Comparison of ENCODE assay signal across 37 cellular contexts in genomic region chr1:35408925-35409324, GRCh38.
DNase-seq lines count a peak whose midpoint lies in the region; ATAC-seq, FAIRE-seq and TF ChIP-seq lines count a peak whose summit lies in the region.
"Had no signal": no experiment of that assay in that cellular context is flagged by ENCODE, and none has a peak within 500 bp of the region (broad histone marks: within the 10 kb centered on the region; RNA-seq: fewer than 3 reads in every experiment).

No MANE protein-coding gene starts in this region.

- H3K27ac Mint-ChIP-seq in endothelial cell (ENCODE audit: unreplicated experiment), result no peak overlapping the region
- H3K27ac Mint-ChIP-seq in T-helper 2 cell treated with Interferon-gamma antibody and Interleukin-4, amounts not matched to agents 5 μg/mL and 100 μg/mL, for 36 hours, result no peak overlapping the region
- H3K27ac Mint-ChIP-seq: B cell; CD4-positive, alpha-beta T cell; CD4-positive, CD25-positive, alpha-beta regulatory T cell; CD8-positive, alpha-beta memory T cell; CD8-positive, alpha-beta T cell had no signal

- H3K36me3 ChIP-seq in SK-N-SH (replicated peaks in 1 of 2; ENCODE audit: control insufficient read depth in 1 of 2, insufficient read depth in 2 of 2, low read length in 1 of 2) (peaks cover 48 to 68% of the 10 kb centered on the region in 2 experiments), HEK293 (ENCODE audit: control insufficient read depth in 2 of 2, insufficient read depth in 1 of 2, low read length in 2 of 2) (peaks cover 36 to 77% of the 10 kb centered on the region in 2 experiments), HAP-1 (replicated peaks) (peaks cover 32% of the 10 kb centered on the region)

- H3K9me3 Mint-ChIP-seq in endothelial cell (ENCODE audit: unreplicated experiment), result no peaks in the 10 kb centered on the region
- no peaks in the 10 kb centered on the region for H3K9me3 Mint-ChIP-seq in T-helper 2 cell treated with Interferon-gamma antibody and Interleukin-4, amounts not matched to agents 5 μg/mL and 100 μg/mL, for 36 hours
- H3K9me3 Mint-ChIP-seq: CD14-positive monocyte; CD4-positive, alpha-beta memory T cell; CD4-positive, alpha-beta T cell; CD4-positive, CD25-positive, alpha-beta regulatory T cell; CD8-positive, alpha-beta memory T cell; CD8-positive, alpha-beta T cell had no signal

- H3K27ac ChIP-seq in SK-N-SH (ENCODE audit: low read depth in 2 of 2, low read length in 1 of 2) (no peak overlapping the region), HEK293 (ENCODE audit: extremely low read depth, low read depth, low read length) (no peak overlapping the region)
- H3K27ac ChIP-seq: 22Rv1; A549; BLaER1; BLaER1 treated with 17β-estradiol and CSF1 and Interleukin-3, amounts not matched to agents 10 nM and 100 nM; C4-2B had no signal

- no peaks in the 10 kb centered on the region for H3K4me1 Mint-ChIP-seq in endothelial cell (ENCODE audit: unreplicated experiment)
- H3K4me1 Mint-ChIP-seq in T-helper 2 cell treated with Interferon-gamma antibody and Interleukin-4, amounts not matched to agents 5 μg/mL and 100 μg/mL, for 36 hours (ENCODE audit: low read depth), result no peaks in the 10 kb centered on the region
- H3K4me1 Mint-ChIP-seq: B cell; CD4-positive, CD25-positive, alpha-beta regulatory T cell; CD8-positive, alpha-beta memory T cell had no signal

- H3K9me3 ChIP-seq in SK-N-SH, result no peaks in the 10 kb centered on the region
- H3K9me3 ChIP-seq in HEK293 (ENCODE audit: control insufficient read depth, insufficient read depth, low read depth, low read length), result no peaks in the 10 kb centered on the region
- H3K9me3 ChIP-seq in HAP-1, result no peaks in the 10 kb centered on the region
- H3K9me3 ChIP-seq: A549, BE2C, Caco-2 had no signal

- TF ChIP-seq RAD21 in SK-N-SH (IDR thresholded peaks at IDR 0.05; ENCODE audit: low read length), result no peak

- no peaks in the 10 kb centered on the region for H3K79me2 ChIP-seq in SK-N-SH (ENCODE audit: insufficient read depth)

- CTCF ChIA-PET in SK-N-SH (lab: Yijun Ruan, JAX) (interaction anchor here (0.7 kb wide), 1 partner anchor 160 kb away, joined by 3 read pairs; no protein-coding TSS in a partner anchor), HEK293 (lab: Yijun Ruan, JAX) (no interaction called here)

- H3K9ac ChIP-seq in SK-N-SH, result no peak overlapping the region
- H3K9ac ChIP-seq: BLaER1; BLaER1 treated with 17β-estradiol and CSF1 and Interleukin-3, amounts not matched to agents 10 nM and 100 nM had no signal

- DNase-seq in SK-N-SH (no peak), H54 (ENCODE audit: insufficient read length, low spot score) (no peak), endothelial cell (ENCODE audit: low spot score) (no peak), MV-4-11 (lab: John Stamatoyannopoulos, UW) (no peak), HAP-1 (ENCODE audit: low spot score in 2 of 2) (no peak)
- no peak for DNase-seq in T-helper 2 cell treated with Interferon-gamma antibody and Interleukin-4, amounts not matched to agents 5 μg/mL and 100 μg/mL, for 36 hours (ENCODE audit: low spot score)
- DNase-seq: 8988T; ACHN; AML-193; BE2C; C1 segment of cervical spinal cord; Caco-2; Calu3; CD4-positive, alpha-beta memory T cell; CD4-positive, alpha-beta T cell; CD4-positive, CD25-positive, alpha-beta regulatory T cell; CD8-positive, alpha-beta memory T cell; CD8-positive, alpha-beta T cell; COR-L47; DMS 273 treated with DMSO at 0.1 percent for 48 hours; DMS153; DMS53; DMS79; DMS79 treated with DMSO at 0.1 percent for 48 hours; DND-41; EL had no signal

- H3K4me3 ChIP-seq in SK-N-SH (ENCODE audit: low read depth in 2 of 2, low read length in 1 of 2) (no peak overlapping the region), HEK293 (ENCODE audit: low read depth, low read length) (no peak overlapping the region), HAP-1 (no peak overlapping the region)
- H3K4me3 ChIP-seq: A549; BLaER1; BLaER1 treated with 17β-estradiol and CSF1 and Interleukin-3, amounts not matched to agents 10 nM and 100 nM had no signal

- no peak for TF ChIP-seq EP300 in SK-N-SH (IDR thresholded peaks at IDR 0.05; ENCODE audit: borderline replicate concordance in 1 of 2, low read depth in 1 of 2, low read length in 1 of 2)

- H3K4me1 ChIP-seq in SK-N-SH (ENCODE audit: control insufficient read depth in 1 of 2, insufficient read depth in 2 of 2, low read depth in 1 of 2, low read length in 1 of 2) (no peaks in the 10 kb centered on the region), HEK293 (ENCODE audit: control insufficient read depth, insufficient read depth, low read length) (peaks cover 8% of the 10 kb centered on the region; the same call in 1 of the 2 replicates), HAP-1 (peaks cover 3% of the 10 kb centered on the region; the same call in 1 of the 2 replicates)
- H3K4me1 ChIP-seq: A549, BE2C, BLaER1, Caco-2 had no signal

- H3F3A ChIP-seq in SK-N-SH (replicated peaks; ENCODE audit: insufficient read depth), result no peaks in the 10 kb centered on the region

- peak; percentile 41 for FAIRE-seq in H54 (lab: Jason Lieb, UNC)
- FAIRE-seq: A204.1, A549, D721Med had no signal

- H3K27me3 Mint-ChIP-seq in endothelial cell (ENCODE audit: unreplicated experiment), result no peaks in the 10 kb centered on the region
- no peaks in the 10 kb centered on the region for H3K27me3 Mint-ChIP-seq in T-helper 2 cell treated with Interferon-gamma antibody and Interleukin-4, amounts not matched to agents 5 μg/mL and 100 μg/mL, for 36 hours (ENCODE audit: low read depth)
- H3K27me3 Mint-ChIP-seq: B cell; CD4-positive, alpha-beta memory T cell; CD4-positive, alpha-beta T cell; CD4-positive, CD25-positive, alpha-beta regulatory T cell had no signal

- H2AFZ ChIP-seq in SK-N-SH (ENCODE audit: low read depth), result no peak overlapping the region

- TF ChIP-seq CTCF in SK-N-SH (IDR thresholded peaks at IDR 0.05) (no peak), HEK293 (tag by site-specific recombination; IDR thresholded peaks at IDR 0.05) (no peak), endothelial cell (IDR thresholded peaks at IDR 0.05; ENCODE audit: unreplicated experiment) (no peak)

- H3K4me2 ChIP-seq in SK-N-SH, result no peak overlapping the region
- H3K4me2 ChIP-seq: A549; BLaER1; BLaER1 treated with 17β-estradiol and CSF1 and Interleukin-3, amounts not matched to agents 10 nM and 100 nM had no signal

- no peak for TF ChIP-seq POLR2A in H54 (IDR thresholded peaks at IDR 0.05; ENCODE audit: low read depth, low read length)

- H3K27me3 ChIP-seq in SK-N-SH (ENCODE audit: insufficient read depth) (no peaks in the 10 kb centered on the region), HAP-1 (ENCODE audit: low read depth) (no peaks in the 10 kb centered on the region)
- H3K27me3 ChIP-seq: BE2C; BLaER1; BLaER1 treated with 17β-estradiol and CSF1 and Interleukin-3, amounts not matched to agents 10 nM and 100 nM had no signal

- peaks cover 41% of the 10 kb centered on the region for H3K36me3 Mint-ChIP-seq in endothelial cell (ENCODE audit: low read depth, unreplicated experiment)
- peaks cover 32% of the 10 kb centered on the region for H3K36me3 Mint-ChIP-seq in T-helper 2 cell treated with Interferon-gamma antibody and Interleukin-4, amounts not matched to agents 5 μg/mL and 100 μg/mL, for 36 hours (ENCODE audit: low read depth)

- ATAC-seq in SK-N-SH treated with all-trans-retinoic acid at 6 μM for 48 hours, result no peak
- ATAC-seq: A549; CD8-positive, alpha-beta T cell had no signal

- H3K4me3 Mint-ChIP-seq in endothelial cell (ENCODE audit: unreplicated experiment), result peak overlapping the region; percentile 60
- H3K4me3 Mint-ChIP-seq in T-helper 2 cell treated with Interferon-gamma antibody and Interleukin-4, amounts not matched to agents 5 μg/mL and 100 μg/mL, for 36 hours, result no peak overlapping the region
- H3K4me3 Mint-ChIP-seq: B cell; CD14-positive monocyte; CD4-positive, alpha-beta memory T cell; CD4-positive, alpha-beta T cell; CD4-positive, CD25-positive, alpha-beta regulatory T cell; CD8-positive, alpha-beta memory T cell; CD8-positive, alpha-beta T cell had no signal

- POLR2A ChIA-PET in SK-N-SH (lab: Yijun Ruan, JAX) (no interaction called here), HEK293 (lab: Yijun Ruan, JAX) (no interaction called here)

- no peaks in the 10 kb centered on the region for H4K20me1 ChIP-seq in SK-N-SH (ENCODE audit: insufficient read depth)
- H4K20me1 ChIP-seq: BLaER1; BLaER1 treated with 17β-estradiol and CSF1 and Interleukin-3, amounts not matched to agents 10 nM and 100 nM had no signal

- in situ Hi-C loops in HAP-1 (cut with MboI; ENCODE audit: low sequenced_read_pairs), result no loop called here

- 95% methylated on average over 1 of the region's 1 CpG for WGBS in SK-N-SH (ENCODE audit: low lambda C conversion rate)

- H3K9me2 ChIP-seq in SK-N-SH, result no peaks in the 10 kb centered on the region

TF ChIP-seq in SK-N-SH treated with all-trans-retinoic acid at 6 μM for 48 hours, 23 proteins besides CTCF, POLR2A, EP300 and RAD21:
- TF ChIP-seq CSDC2 (CRISPR knock-in tag; IDR thresholded peaks at IDR 0.05), result no peak
- TF ChIP-seq ZNF8 (CRISPR knock-in tag; IDR thresholded peaks at IDR 0.05), result peak; percentile 91
TF ChIP-seq in SK-N-SH treated with all-trans-retinoic acid at 6 μM for 48 hours: peak in this region for 1.

TF ChIP-seq in SK-N-SH, 30 proteins besides CTCF, POLR2A, EP300 and RAD21:
- TF ChIP-seq TAF1 (IDR thresholded peaks at IDR 0.05; ENCODE audit: borderline replicate concordance, low read depth, low read length) (no peak), JUND (IDR thresholded peaks at IDR 0.05) (no peak), FOXJ3 (CRISPR knock-in tag; IDR thresholded peaks at IDR 0.05) (no peak)

TF ChIP-seq in HEK293, 187 proteins besides CTCF, POLR2A, EP300 and RAD21:
- peak; percentile 49; the same call in 1 of the 2 replicates for TF ChIP-seq ZNF140 (tag by site-specific recombination; IDR thresholded peaks at IDR 0.05)
- peak; percentile 83 for TF ChIP-seq ZNF146 (tag by site-specific recombination; IDR thresholded peaks at IDR 0.05)
- TF ChIP-seq ZNF433 (tag by site-specific recombination; IDR thresholded peaks at IDR 0.05; ENCODE audit: low read depth), result no peak
- no peak for TF ChIP-seq ZNF311 (tag by site-specific recombination; IDR thresholded peaks at IDR 0.05; ENCODE audit: borderline replicate concordance)
